Comparison of ENCODE assay signal across 8 cellular contexts in the genomic region with DNA sequence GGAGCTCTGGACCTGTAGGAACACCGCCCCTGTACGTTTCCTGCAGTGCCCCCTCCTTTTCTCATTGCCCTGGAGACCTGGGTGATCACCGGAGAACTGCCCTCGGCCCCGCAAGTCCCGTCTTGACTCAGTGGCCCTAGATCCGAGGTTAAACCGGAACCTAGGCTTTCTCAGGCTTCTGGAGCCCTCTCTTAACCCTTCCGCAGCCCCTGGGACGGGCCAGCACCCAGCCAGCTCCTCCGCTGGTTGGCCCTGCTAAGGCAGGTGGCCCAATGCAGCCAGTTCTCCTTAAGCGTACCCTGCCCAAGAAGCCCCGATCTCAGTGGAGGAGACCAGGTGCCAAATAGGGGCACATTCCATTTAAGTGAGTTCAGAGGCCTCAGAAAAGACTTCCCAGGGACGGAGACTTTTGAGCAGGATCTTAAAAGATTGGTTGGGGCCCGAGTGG. TPM values are rescaled to one million over a fixed set of nuclear protein-coding genes. Genes with fewer than 3 reads are reported as not detected.
A peak's percentile ranks its signal among the peaks of the same experiment; 100 is the strongest.
DNase-seq lines count a peak whose midpoint lies in the region; ATAC-seq and TF ChIP-seq lines count a peak whose summit lies in the region.

No MANE protein-coding gene starts in this region.

- peak; percentile 66 for DNase-seq in activated CD8-positive, alpha-beta memory T cell treated with anti-CD3 and anti-CD28 coated beads, Interleukin-2, amount 10 ng/mL, durations not matched to agents 7 days and 5 days
- DNase-seq in activated CD8-positive, alpha-beta memory T cell treated with anti-CD3 and anti-CD28 coated beads for 24 hours, result no peak
- DNase-seq in activated CD4-positive, alpha-beta T cell treated with anti-CD3 and anti-CD28 coated beads, Interleukin-2, amount 50 U/mL, for 48 hours, result peak; percentile 52 to 60
- DNase-seq in esophagus muscularis mucosa (ENCODE audit: extremely low spot score) (no peak), thyroid gland (peak; percentile 47 to 51), HK-2 (ENCODE audit: unreplicated experiment) (no peak)
- DNase-seq in naive thymus-derived CD4-positive, alpha-beta T cell, result peak in 7 of 9 donors; percentile 12 to 51 (median 21)

- H3K9me3 Mint-ChIP-seq in activated CD8-positive, alpha-beta memory T cell treated with anti-CD3 and anti-CD28 coated beads, Interleukin-2, amount 10 ng/mL, durations not matched to agents 7 days and 5 days (ENCODE audit: low read depth), result no peaks in the 10 kb centered on the region
- no peaks in the 10 kb centered on the region for H3K9me3 Mint-ChIP-seq in naive thymus-derived CD4-positive, alpha-beta T cell

- CTCF ChIA-PET in activated CD8-positive, alpha-beta memory T cell treated with anti-CD3 and anti-CD28 coated beads, Interleukin-2, amount 10 ng/mL, durations not matched to agents 7 days and 5 days (lab: Charles Lee), result interaction anchor here (0.7 to 3.4 kb wide), 34 partner anchors 9 to 406 kb away, joined by 3 to 25 read pairs (median 4); a partner anchor contains a TSS
- CTCF ChIA-PET in naive thymus-derived CD4-positive, alpha-beta T cell (lab: Charles Lee), result interaction anchor here (0.7 to 1.8 kb wide), 12 partner anchors 9 to 154 kb away, joined by 3 to 11 read pairs (median 4); a partner anchor contains a TSS

- peaks cover 20% of the 10 kb centered on the region for H3K4me1 Mint-ChIP-seq in activated CD8-positive, alpha-beta memory T cell treated with anti-CD3 and anti-CD28 coated beads, Interleukin-2, amount 10 ng/mL, durations not matched to agents 7 days and 5 days
- H3K4me1 Mint-ChIP-seq in naive thymus-derived CD4-positive, alpha-beta T cell, result peaks cover 4 to 25% (median 11%) of the 10 kb centered on the region in 7 donors

- H3K9me3 ChIP-seq in esophagus muscularis mucosa, result no peaks in the 10 kb centered on the region
- no peaks in the 10 kb centered on the region for H3K9me3 ChIP-seq in naive thymus-derived CD4-positive, alpha-beta T cell (ENCODE audit: control insufficient read depth in 2 of 3, low read length in 3 of 3)
- H3K9me3 ChIP-seq in thyroid gland, result no peaks in the 10 kb centered on the region

- peaks cover 10 to 17% (median 11%) of the 10 kb centered on the region in 4 donors for H3K4me1 ChIP-seq in esophagus muscularis mucosa
- H3K4me1 ChIP-seq in naive thymus-derived CD4-positive, alpha-beta T cell (ENCODE audit: control insufficient read depth in 2 of 2, insufficient read depth in 2 of 2, low read length in 2 of 2), result peaks cover 0 to 4% of the 10 kb centered on the region in 2 donors
- peaks cover 32 to 41% of the 10 kb centered on the region in 2 donors for H3K4me1 ChIP-seq in thyroid gland

- H3K27ac Mint-ChIP-seq in activated CD8-positive, alpha-beta memory T cell treated with anti-CD3 and anti-CD28 coated beads, Interleukin-2, amount 10 ng/mL, durations not matched to agents 7 days and 5 days, result peak overlapping the region; percentile 91
- H3K27ac Mint-ChIP-seq in naive thymus-derived CD4-positive, alpha-beta T cell, result peak overlapping the region; percentile 62 to 95 (median 81)

- TF ChIP-seq CTCF in esophagus muscularis mucosa (IDR thresholded peaks at IDR 0.05) (no peak), thyroid gland (IDR thresholded peaks at IDR 0.05) (no peak)

- 15% methylated on average over 14 of the region's 15 CpGs for WGBS in esophagus muscularis mucosa
- 14 to 22% methylated on average over 13 to 15 of the region's 15 CpGs for WGBS in thyroid gland, 2 donors

- H3K27me3 Mint-ChIP-seq in activated CD8-positive, alpha-beta memory T cell treated with anti-CD3 and anti-CD28 coated beads, Interleukin-2, amount 10 ng/mL, durations not matched to agents 7 days and 5 days, result no peaks in the 10 kb centered on the region
- H3K27me3 Mint-ChIP-seq in naive thymus-derived CD4-positive, alpha-beta T cell, result no peaks in the 10 kb centered on the region

- ATAC-seq in activated CD8-positive, alpha-beta memory T cell treated with anti-CD3 and anti-CD28 coated beads, Interleukin-2, amount 10 ng/mL, durations not matched to agents 7 days and 5 days, result peak; percentile 47
- peak; percentile 20 for ATAC-seq in HG03378 (IDR thresholded peaks at IDR 0.05; ENCODE audit: unreplicated experiment)
- ATAC-seq in naive thymus-derived CD4-positive, alpha-beta T cell, result peak; percentile 26

- H3K36me3 ChIP-seq in esophagus muscularis mucosa, result peaks cover 9 to 28% (median 16%) of the 10 kb centered on the region in 4 donors
- peaks cover 0 to 15% (median 0%) of the 10 kb centered on the region in 3 experiments for H3K36me3 ChIP-seq in naive thymus-derived CD4-positive, alpha-beta T cell (ENCODE audit: control insufficient read depth in 2 of 3, insufficient read depth in 3 of 3, low read length in 3 of 3)
- H3K36me3 ChIP-seq in thyroid gland, result peaks cover 0 to 3% of the 10 kb centered on the region in 2 donors

- peak overlapping the region; percentile 85 for H3K4me3 Mint-ChIP-seq in activated CD8-positive, alpha-beta memory T cell treated with anti-CD3 and anti-CD28 coated beads, Interleukin-2, amount 10 ng/mL, durations not matched to agents 7 days and 5 days
- peak overlapping the region; percentile 86 to 94 (median 90) for H3K4me3 Mint-ChIP-seq in naive thymus-derived CD4-positive, alpha-beta T cell

- TF ChIP-seq EP300 in esophagus muscularis mucosa (IDR thresholded peaks at IDR 0.05), result no peak

- H3K36me3 Mint-ChIP-seq in activated CD8-positive, alpha-beta memory T cell treated with anti-CD3 and anti-CD28 coated beads, Interleukin-2, amount 10 ng/mL, durations not matched to agents 7 days and 5 days, result peaks cover 2% of the 10 kb centered on the region
- peaks cover 0 to 5% (median 0%) of the 10 kb centered on the region in 5 donors for H3K36me3 Mint-ChIP-seq in naive thymus-derived CD4-positive, alpha-beta T cell

- H3K27me3 ChIP-seq in esophagus muscularis mucosa (no peaks in the 10 kb centered on the region), thyroid gland (no peaks in the 10 kb centered on the region)
- no peaks in the 10 kb centered on the region for H3K27me3 ChIP-seq in naive thymus-derived CD4-positive, alpha-beta T cell (ENCODE audit: control insufficient read depth in 2 of 2, insufficient read depth in 2 of 2, low read length in 2 of 2)

- intact Hi-C loops in esophagus muscularis mucosa (cut with DNase I), result loop anchor here (2.0 kb wide), 1 partner anchor 28 kb away; no protein-coding TSS in a partner anchor
- intact Hi-C loops in naive thymus-derived CD4-positive, alpha-beta T cell (cut with micrococcal nuclease), result loop anchor here (1.0 to 5.0 kb wide), 7 partner anchors 20 to 152 kb away; a partner anchor contains a TSS
- intact Hi-C loops in thyroid gland (cut with DNase I), result no loop called here

- POLR2A ChIA-PET in naive thymus-derived CD4-positive, alpha-beta T cell (lab: Charles Lee), result interaction anchor here (0.5 to 1.5 kb wide), 12 partner anchors 8 to 115 kb away, joined by 3 to 8 read pairs (median 5); a partner anchor contains a TSS

- peak overlapping the region; percentile 82 to 94 (median 88) for H3K4me3 ChIP-seq in esophagus muscularis mucosa
- H3K4me3 ChIP-seq in naive thymus-derived CD4-positive, alpha-beta T cell (ENCODE audit: low read length), result peak overlapping the region; percentile 75
- H3K4me3 ChIP-seq in thyroid gland (replicated peaks in 1 of 3), result peak overlapping the region; percentile 61 to 80 (median 79)

- H3K27ac ChIP-seq in esophagus muscularis mucosa (replicated peaks in 1 of 4) (peak overlapping the region; percentile 96 to 99 (median 96)), thyroid gland (peak overlapping the region; percentile 86 to 98 (median 88))
- peak overlapping the region; percentile 73 for H3K27ac ChIP-seq in naive thymus-derived CD4-positive, alpha-beta T cell (ENCODE audit: low read depth, low read length)

- TF ChIP-seq POLR2A in esophagus muscularis mucosa (IDR thresholded peaks at IDR 0.05; ENCODE audit: low read depth), result peak; percentile 22
- TF ChIP-seq POLR2A in thyroid gland (IDR thresholded peaks at IDR 0.05), result peak in 1 of 2 donors; percentile 28

RNA-seq across cellular contexts. Expression of a gene that starts 0.8 kb away (rescaled TPM):
- total RNA-seq in activated CD8-positive, alpha-beta memory T cell treated with anti-CD3 and anti-CD28 coated beads, Interleukin-2, amount 10 ng/mL, durations not matched to agents 7 days and 5 days, result 10 to 100 TPM; 21.2 to 22.2 TPM
- total RNA-seq in esophagus muscularis mucosa (10 to 100 TPM; 21.5 to 47.3 (median 27.2) TPM), thyroid gland (10 to 100 TPM; 13.3 to 33.1 (median 19.5) TPM)
- 10 to 100 TPM in 2 of 5 experiments, 1 to 10 TPM in 3; 8.3 to 19.5 (median 9.8) TPM for total RNA-seq in naive thymus-derived CD4-positive, alpha-beta T cell
- 10 to 100 TPM in 1 of 2 donors, 1 to 10 TPM in 1; 6.5 to 10.6 TPM for polyA plus RNA-seq in naive thymus-derived CD4-positive, alpha-beta T cell

RNA-seq across cellular contexts. Expression of a gene that starts 16.0 kb away (rescaled TPM):
- total RNA-seq in activated CD8-positive, alpha-beta memory T cell treated with anti-CD3 and anti-CD28 coated beads, Interleukin-2, amount 10 ng/mL, durations not matched to agents 7 days and 5 days, result under 1 TPM; 0.19 to 0.35 TPM
- under 1 TPM in 1 of 4 donors, not detected in 3; 0.29 TPM for total RNA-seq in esophagus muscularis mucosa
- 1 to 10 TPM in 3 of 5 experiments, under 1 TPM in 2; 0.19 to 2.2 (median 1.2) TPM for total RNA-seq in naive thymus-derived CD4-positive, alpha-beta T cell
- not detected for polyA plus RNA-seq in naive thymus-derived CD4-positive, alpha-beta T cell
- total RNA-seq in thyroid gland, result not detected

RNA-seq across cellular contexts. Expression of a gene that starts 20.4 kb away (rescaled TPM):
- total RNA-seq in activated CD8-positive, alpha-beta memory T cell treated with anti-CD3 and anti-CD28 coated beads, Interleukin-2, amount 10 ng/mL, durations not matched to agents 7 days and 5 days, result not detected
- total RNA-seq in esophagus muscularis mucosa (1 to 10 TPM in 1 of 4 donors, under 1 TPM in 3; 0.33 to 1.4 (median 0.60) TPM), thyroid gland (1 to 10 TPM in 2 of 4 donors, under 1 TPM in 2; 0.13 to 1.6 (median 0.82) TPM)
- under 1 TPM in 1 of 5 experiments, not detected in 4; 0.13 TPM for total RNA-seq in naive thymus-derived CD4-positive, alpha-beta T cell
- polyA plus RNA-seq in naive thymus-derived CD4-positive, alpha-beta T cell, result not detected

RNA-seq across cellular contexts. Expression of a gene that starts 36.8 kb away (rescaled TPM):
- total RNA-seq in activated CD8-positive, alpha-beta memory T cell treated with anti-CD3 and anti-CD28 coated beads, Interleukin-2, amount 10 ng/mL, durations not matched to agents 7 days and 5 days, result 10 to 100 TPM; 40.0 to 49.2 TPM
- 10 to 100 TPM; 20.7 to 27.7 (median 24.1) TPM for total RNA-seq in esophagus muscularis mucosa
- 10 to 100 TPM; 37.0 to 51.8 (median 40.5) TPM for total RNA-seq in naive thymus-derived CD4-positive, alpha-beta T cell
- 10 to 100 TPM; 17.5 to 18.0 TPM for polyA plus RNA-seq in naive thymus-derived CD4-positive, alpha-beta T cell
- 10 to 100 TPM in 3 of 4 donors, 1 to 10 TPM in 1; 9.4 to 14.5 (median 13.9) TPM for total RNA-seq in thyroid gland

RNA-seq across cellular contexts. Expression of a gene that starts 47.9 kb away (rescaled TPM):
- total RNA-seq in activated CD8-positive, alpha-beta memory T cell treated with anti-CD3 and anti-CD28 coated beads, Interleukin-2, amount 10 ng/mL, durations not matched to agents 7 days and 5 days, result 10 to 100 TPM; 40.4 to 43.0 TPM
- total RNA-seq in esophagus muscularis mucosa (10 to 100 TPM; 22.8 to 30.8 (median 26.4) TPM), thyroid gland (10 to 100 TPM; 24.0 to 37.7 (median 33.2) TPM)
- 10 to 100 TPM; 30.7 to 79.7 (median 42.7) TPM for total RNA-seq in naive thymus-derived CD4-positive, alpha-beta T cell
- 10 to 100 TPM; 14.7 to 24.1 TPM for polyA plus RNA-seq in naive thymus-derived CD4-positive, alpha-beta T cell

Comparison
In these comparisons a context has a peak if more than half of its experiments do, and no peak if none do; other contexts are left out.
1. DNase-seq: peak in activated CD8-positive, alpha-beta memory T cell treated with anti-CD3 and anti-CD28 coated beads, Interleukin-2, amount 10 ng/mL, durations not matched to agents 7 days and 5 days (single experiment), activated CD4-positive, alpha-beta T cell treated with anti-CD3 and anti-CD28 coated beads, Interleukin-2, amount 50 U/mL, for 48 hours (2 of 2), naive thymus-derived CD4-positive, alpha-beta T cell (7 of 9) and thyroid gland (2 of 2); none in activated CD8-positive, alpha-beta memory T cell treated with anti-CD3 and anti-CD28 coated beads for 24 hours (single experiment), esophagus muscularis mucosa (single experiment) and HK-2 (single experiment).
2. Peak in every context shown above with its lines, with median percentiles within 50 percentile points of each other: ATAC-seq, H3K27ac ChIP-seq and H3K4me3 ChIP-seq.